Comparison of ENCODE assay signal across 23 cellular contexts in the genomic region with DNA sequence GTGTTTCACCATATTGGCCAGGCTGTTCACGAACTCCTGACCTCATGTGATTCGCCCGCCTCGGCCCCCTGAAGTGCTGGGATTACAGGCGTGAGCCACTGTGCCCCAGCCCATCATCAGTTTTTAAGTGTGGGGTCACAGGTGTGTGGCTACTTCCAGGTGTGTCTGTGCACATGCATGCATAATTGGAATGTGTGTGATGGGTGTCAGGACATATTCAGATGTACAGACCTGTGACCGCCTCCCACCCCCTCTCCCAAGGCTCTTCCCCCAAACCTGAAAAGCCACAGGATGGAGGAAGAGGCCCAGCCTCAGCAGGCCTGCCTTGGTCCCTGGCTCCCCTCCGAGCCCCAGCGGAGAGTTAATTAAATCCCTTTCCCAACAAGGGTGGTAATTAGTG.
"Had no signal": no experiment of that assay in that cellular context is flagged by ENCODE, and none has a peak within 500 bp of the region (broad histone marks: within the 10 kb centered on the region; RNA-seq: fewer than 3 reads in every experiment).

No MANE protein-coding gene starts in this region.

- H3K4me3 ChIP-seq: colonic mucosa, lung, transverse colon, uterus had no signal

- H3K9me3 Mint-ChIP-seq: activated B cell treated with CpG ODN at 0.5 μM for 24 hours; activated CD4-positive, alpha-beta memory T cell treated with anti-CD3 and anti-CD28 coated beads for 36 hours; activated naive CD4-positive, alpha-beta T cell treated with anti-CD3 and anti-CD28 coated beads, Interleukin-2, amount 10 ng/mL, durations not matched to agents 7 days and 5 days; activated T-cell treated with anti-CD3 and anti-CD28 coated beads, Interleukin-2, amount 50 U/mL, for 24 hours; activated T-helper 2 cell treated with anti-CD3 and anti-CD28 coated beads, Interferon-gamma antibody, Interleukin-2, Interleukin-4, amounts not matched to agents 10 μg/mL and 5 μg/mL and 100 μg/mL, durations not matched to agents 14 hours and 24 hours and 36 hours; central memory CD8-positive, alpha-beta T cell; nephron; stimulated activated naive CD8-positive, alpha-beta T cell treated with anti-CD3 and anti-CD28 coated beads, Interleukin-15, Interleukin-2, amounts not matched to agents 100 ng/mL and 50 ng/mL, for 24 hours; T-helper 2 cell treated with Interferon-gamma antibody and Interleukin-4, amounts not matched to agents 5 μg/mL and 100 μg/mL, for 36 hours had no signal

- H3K36me3 ChIP-seq: brain microvascular endothelial cell, colonic mucosa, transverse colon, uterus had no signal

- H3K9me3 ChIP-seq: colonic mucosa, transverse colon, uterus had no signal

- ATAC-seq: left lobe of liver had no signal

- H3K4me1 Mint-ChIP-seq: activated B cell treated with CpG ODN at 0.5 μM for 24 hours; central memory CD8-positive, alpha-beta T cell had no signal

- H3K36me3 Mint-ChIP-seq: activated CD4-positive, alpha-beta memory T cell treated with anti-CD3 and anti-CD28 coated beads for 36 hours; activated naive CD4-positive, alpha-beta T cell treated with anti-CD3 and anti-CD28 coated beads, Interleukin-2, amount 10 ng/mL, durations not matched to agents 7 days and 5 days had no signal

- H3K4me1 ChIP-seq: colonic mucosa, transverse colon, uterus had no signal

- H3K27ac ChIP-seq: brain microvascular endothelial cell, colonic mucosa, transverse colon, uterus had no signal

- H3K27ac Mint-ChIP-seq: activated B cell treated with CpG ODN at 0.5 μM for 24 hours; activated CD4-positive, alpha-beta memory T cell treated with anti-CD3 and anti-CD28 coated beads for 36 hours; activated naive CD4-positive, alpha-beta T cell treated with anti-CD3 and anti-CD28 coated beads, Interleukin-2, amount 10 ng/mL, durations not matched to agents 7 days and 5 days; activated T-cell treated with anti-CD3 and anti-CD28 coated beads, Interleukin-2, amount 50 U/mL, for 24 hours; activated T-helper 2 cell treated with anti-CD3 and anti-CD28 coated beads, Interferon-gamma antibody, Interleukin-2, Interleukin-4, amounts not matched to agents 10 μg/mL and 5 μg/mL and 100 μg/mL, durations not matched to agents 14 hours and 24 hours and 36 hours; progenitor cell of endocrine pancreas; stimulated activated naive CD8-positive, alpha-beta T cell treated with anti-CD3 and anti-CD28 coated beads, Interleukin-15, Interleukin-2, amounts not matched to agents 100 ng/mL and 50 ng/mL, for 24 hours; T-helper 2 cell treated with Interferon-gamma antibody and Interleukin-4, amounts not matched to agents 5 μg/mL and 100 μg/mL, for 36 hours had no signal

- FAIRE-seq: endometrium, frontal cortex, kidney had no signal

- H3K4me3 Mint-ChIP-seq: activated B cell treated with CpG ODN at 0.5 μM for 24 hours; activated CD4-positive, alpha-beta memory T cell treated with anti-CD3 and anti-CD28 coated beads for 36 hours; activated naive CD4-positive, alpha-beta T cell treated with anti-CD3 and anti-CD28 coated beads, Interleukin-2, amount 10 ng/mL, durations not matched to agents 7 days and 5 days; activated T-cell treated with anti-CD3 and anti-CD28 coated beads, Interleukin-2, amount 50 U/mL, for 24 hours; central memory CD8-positive, alpha-beta T cell; nephron; stimulated activated naive CD8-positive, alpha-beta T cell treated with anti-CD3 and anti-CD28 coated beads, Interleukin-15, Interleukin-2, amounts not matched to agents 100 ng/mL and 50 ng/mL, for 24 hours; T-helper 2 cell treated with Interferon-gamma antibody and Interleukin-4, amounts not matched to agents 5 μg/mL and 100 μg/mL, for 36 hours had no signal

- H3K27me3 Mint-ChIP-seq: activated B cell treated with CpG ODN at 0.5 μM for 24 hours; activated CD4-positive, alpha-beta memory T cell treated with anti-CD3 and anti-CD28 coated beads for 36 hours; activated T-cell treated with anti-CD3 and anti-CD28 coated beads, Interleukin-2, amount 50 U/mL, for 24 hours; stimulated activated naive CD8-positive, alpha-beta T cell treated with anti-CD3 and anti-CD28 coated beads, Interleukin-15, Interleukin-2, amounts not matched to agents 100 ng/mL and 50 ng/mL, for 24 hours had no signal

- H3K27me3 ChIP-seq: brain microvascular endothelial cell, colonic mucosa, transverse colon, uterus had no signal

- DNase-seq: activated B cell treated with CpG ODN at 0.5 μM for 24 hours; activated CD4-positive, alpha-beta memory T cell treated with anti-CD3 and anti-CD28 coated beads for 36 hours; activated CD4-positive, alpha-beta T cell treated with anti-CD3 and anti-CD28 coated beads for 4 hours; activated naive CD4-positive, alpha-beta T cell treated with anti-CD3 and anti-CD28 coated beads, Interleukin-2, amount 10 ng/mL, durations not matched to agents 7 days and 5 days; activated T-cell treated with anti-CD3 and anti-CD28 coated beads, Interleukin-2, amount 50 U/mL, for 24 hours; aorta; brain microvascular endothelial cell; colonic mucosa; kidney; midbrain; occipital lobe; transverse colon; uterus had no signal
